Comparison of ENCODE assay signal across 16 cellular contexts in the genomic region with DNA sequence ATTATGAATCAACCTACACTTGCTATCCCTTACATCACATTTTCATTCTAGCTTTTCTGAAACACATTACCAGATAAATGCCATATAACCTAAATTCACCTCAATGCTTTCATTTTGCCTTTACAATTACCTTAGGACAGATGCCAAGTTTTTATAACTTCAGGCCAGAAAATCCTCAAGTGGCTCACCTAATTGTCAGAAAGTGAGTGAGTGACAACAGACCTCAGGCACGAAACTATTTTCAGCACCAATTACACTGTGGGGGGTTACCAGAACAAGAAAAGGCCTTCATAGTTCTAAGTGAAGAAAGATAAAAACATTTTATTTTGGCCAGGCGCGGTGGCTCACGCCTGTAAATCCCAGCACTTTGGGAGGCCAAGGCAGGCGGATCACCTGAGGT. TPM values are rescaled to one million over a fixed set of nuclear protein-coding genes. Genes with fewer than 3 reads are reported as not detected.
DNase-seq lines count a peak whose midpoint lies in the region; ATAC-seq and TF ChIP-seq lines count a peak whose summit lies in the region.
"Had no signal": no experiment of that assay in that cellular context is flagged by ENCODE, and none has a peak within 500 bp of the region (broad histone marks: within the 10 kb centered on the region; RNA-seq: fewer than 3 reads in every experiment).

No MANE protein-coding gene starts in this region.

- in situ Hi-C loops in HAP-1 (cut with MboI; ENCODE audit: low sequenced_read_pairs): no loop called here

- no peak for ATAC-seq in naive thymus-derived CD8-positive, alpha-beta T cell
- ATAC-seq in GM21423 (IDR thresholded peaks at IDR 0.05; ENCODE audit: unreplicated experiment): no peak
- ATAC-seq: CD8-positive, alpha-beta T cell had no signal

- no peaks in the 10 kb centered on the region for H3K9me3 ChIP-seq in HAP-1
- H3K9me3 ChIP-seq: Caco-2 had no signal

- H3K4me3 Mint-ChIP-seq in naive thymus-derived CD8-positive, alpha-beta T cell: no peak overlapping the region
- H3K4me3 Mint-ChIP-seq: CD14-positive monocyte; CD8-positive, alpha-beta T cell; IgD-negative memory B cell had no signal

- DNase-seq in NCI-H2107 treated with DMSO at 0.1 percent for 48 hours (lab: John Stamatoyannopoulos, UW; ENCODE audit: unreplicated experiment): peak; percentile 12
- DNase-seq in NCI-H2107 (lab: John Stamatoyannopoulos, UW): no peak
- peak; percentile 25 to 54 for DNase-seq in HAP-1 (ENCODE audit: low spot score in 2 of 2)
- DNase-seq in NCI-H2227 treated with DMSO at 0.1 percent for 48 hours (lab: John Stamatoyannopoulos, UW): peak; percentile 15
- DNase-seq in fibroblast of the aortic adventitia (ENCODE audit: low read depth): peak; percentile 2
- DNase-seq in naive thymus-derived CD8-positive, alpha-beta T cell: no peak
- DNase-seq: Caco-2; CD8-positive, alpha-beta T cell; DND-41; GF-D8; GM23248 had no signal

- no peak overlapping the region for H3K27ac Mint-ChIP-seq in naive thymus-derived CD8-positive, alpha-beta T cell
- H3K27ac Mint-ChIP-seq: CD14-positive monocyte; CD8-positive, alpha-beta T cell; IgD-negative memory B cell had no signal

- H3K27me3 ChIP-seq in HAP-1 (ENCODE audit: low read depth): no peaks in the 10 kb centered on the region

- H3K36me3 Mint-ChIP-seq in naive thymus-derived CD8-positive, alpha-beta T cell: peaks cover 4 to 12% (median 9%) of the 10 kb centered on the region in 3 donors
- H3K36me3 Mint-ChIP-seq: CD14-positive monocyte had no signal

- TF ChIP-seq CTCF in fibroblast of the aortic adventitia (IDR thresholded peaks at IDR 0.05; ENCODE audit: insufficient read depth, low read length): no peak

- no peak overlapping the region for H3K4me3 ChIP-seq in HAP-1
- no peak overlapping the region for H3K4me3 ChIP-seq in fibroblast of the aortic adventitia (ENCODE audit: low read depth, low read length)
- H3K4me3 ChIP-seq: GM23248 had no signal

- H3K27me3 Mint-ChIP-seq in naive thymus-derived CD8-positive, alpha-beta T cell: no peaks in the 10 kb centered on the region
- H3K27me3 Mint-ChIP-seq: IgD-negative memory B cell had no signal

- peaks cover 4% of the 10 kb centered on the region for H3K36me3 ChIP-seq in HAP-1 (replicated peaks)

- H3K4me1 Mint-ChIP-seq in naive thymus-derived CD8-positive, alpha-beta T cell: peaks cover 0 to 7% (median 6%) of the 10 kb centered on the region in 4 donors
- H3K4me1 Mint-ChIP-seq: CD14-positive monocyte, IgD-negative memory B cell had no signal

- POLR2A ChIA-PET in naive thymus-derived CD8-positive, alpha-beta T cell (lab: Charles Lee): no interaction called here

- peaks cover 0 to 9% (median 0%) of the 10 kb centered on the region in 9 donors for H3K9me3 Mint-ChIP-seq in naive thymus-derived CD8-positive, alpha-beta T cell
- H3K9me3 Mint-ChIP-seq: CD8-positive, alpha-beta T cell; IgD-negative memory B cell had no signal

- H3K4me1 ChIP-seq in HAP-1: peaks cover 35% of the 10 kb centered on the region
- H3K4me1 ChIP-seq: Caco-2 had no signal

RNA-seq across cellular contexts. Expression of a gene that starts 52.3 kb away (rescaled TPM):
- 0.90 TPM in 1 of 2 replicates, not detected in the other for total RNA-seq in fibroblast of the aortic adventitia (ENCODE audit: low replicate concordance)
- under 1 TPM in 1 of 2 experiments, not detected in 1; 0.25 TPM for total RNA-seq in naive thymus-derived CD8-positive, alpha-beta T cell
- not detected for polyA plus RNA-seq in naive thymus-derived CD8-positive, alpha-beta T cell
- total RNA-seq: Caco-2; CD8-positive, alpha-beta T cell; GM23248; HT-29 had no signal
- polyA plus RNA-seq: BJ, CD14-positive monocyte, GM23248, IgD-negative memory B cell had no signal

Comparison
In these comparisons a context has a peak if more than half of its experiments do, and no peak if none do; other contexts are left out.
1. DNase-seq: peak in NCI-H2107 treated with DMSO at 0.1 percent for 48 hours (single experiment), HAP-1 (2 of 2), NCI-H2227 treated with DMSO at 0.1 percent for 48 hours (single experiment) and fibroblast of the aortic adventitia (single experiment); none in NCI-H2107 (single experiment) and naive thymus-derived CD8-positive, alpha-beta T cell (0 of 10).